Comparison of ENCODE assay signal across 8 cellular contexts in the genomic region with DNA sequence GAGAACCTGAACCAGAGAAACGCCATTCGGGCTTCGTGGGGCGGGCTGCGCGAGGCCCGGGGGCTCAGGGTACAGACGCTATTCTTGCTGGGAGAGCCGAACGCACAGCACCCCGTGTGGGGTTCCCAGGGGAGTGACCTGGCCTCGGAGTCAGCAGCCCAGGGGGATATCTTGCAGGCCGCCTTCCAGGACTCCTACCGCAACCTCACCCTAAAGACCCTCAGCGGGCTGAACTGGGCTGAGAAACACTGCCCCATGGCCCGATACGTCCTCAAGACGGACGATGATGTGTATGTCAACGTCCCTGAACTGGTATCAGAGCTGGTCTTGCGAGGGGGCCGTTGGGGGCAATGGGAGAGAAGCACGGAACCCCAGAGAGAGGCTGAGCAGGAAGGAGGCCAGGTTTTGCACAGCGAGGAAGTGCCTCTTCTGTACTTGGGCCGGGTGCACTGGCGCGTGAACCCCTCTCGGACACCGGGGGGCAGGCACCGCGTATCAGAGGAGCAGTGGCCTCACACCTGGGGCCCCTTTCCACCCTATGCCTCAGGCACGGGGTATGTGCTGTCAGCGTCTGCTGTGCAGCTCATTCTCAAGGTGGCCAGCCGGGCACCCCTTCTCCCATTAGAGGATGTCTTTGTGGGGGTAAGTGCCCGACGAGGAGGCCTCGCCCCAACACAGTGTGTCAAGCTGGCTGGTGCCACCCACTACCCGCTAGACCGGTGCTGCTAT. TPM values are rescaled to one million over a fixed set of nuclear protein-coding genes. Genes with fewer than 3 reads are reported as not detected.
DNase-seq lines count a peak whose midpoint lies in the region; ATAC-seq and TF ChIP-seq lines count a peak whose summit lies in the region.

No MANE protein-coding gene starts in this region.

- H3K4me3 ChIP-seq in mesenchymal stem cell (ENCODE audit: insufficient read depth in 1 of 2, low read depth in 1 of 2, low read length in 2 of 2) = peak overlapping the region; percentile 64 to 79

- H3K36me3 Mint-ChIP-seq in activated CD8-positive, alpha-beta memory T cell treated with anti-CD3 and anti-CD28 coated beads, Interleukin-2, amount 10 ng/mL, durations not matched to agents 7 days and 5 days = peaks cover 47% of the 10 kb centered on the region
- H3K36me3 Mint-ChIP-seq in chondrocyte (ENCODE audit: low read depth) (peaks cover 20% of the 10 kb centered on the region), type B pancreatic cell (peaks cover 24% of the 10 kb centered on the region)

- H3K4me3 Mint-ChIP-seq in activated CD8-positive, alpha-beta memory T cell treated with anti-CD3 and anti-CD28 coated beads, Interleukin-2, amount 10 ng/mL, durations not matched to agents 7 days and 5 days = peak overlapping the region; percentile 88
- peak overlapping the region; percentile 78 for H3K4me3 Mint-ChIP-seq in chondrocyte (ENCODE audit: unreplicated experiment)
- peak overlapping the region; percentile 91 for H3K4me3 Mint-ChIP-seq in type B pancreatic cell

- peak overlapping the region; percentile 29 to 49 for H3K4ac ChIP-seq in mesenchymal stem cell (ENCODE audit: low read depth in 1 of 2, low read length in 2 of 2)

- DNase-seq in activated CD8-positive, alpha-beta memory T cell treated with anti-CD3 and anti-CD28 coated beads, Interleukin-2, amount 10 ng/mL, durations not matched to agents 7 days and 5 days = peak; percentile 73
- no peak for DNase-seq in activated CD8-positive, alpha-beta memory T cell treated with anti-CD3 and anti-CD28 coated beads, Interleukin-2, amount 50 U/mL, for 48 hours
- DNase-seq in RPMI8226 = peak; percentile 35
- peak; percentile 91 for DNase-seq in chondrocyte (ENCODE audit: low spot score)
- no peak for DNase-seq in mesenchymal stem cell
- no peak for DNase-seq in type B pancreatic cell (ENCODE audit: extremely low spot score, unreplicated experiment)
- DNase-seq in NCI-H345 (lab: John Stamatoyannopoulos, UW) = no peak
- no peak for DNase-seq in dedifferentiated amniotic fluid mesenchymal stem cell (ENCODE audit: extremely low spot score)

- H2AK5ac ChIP-seq in mesenchymal stem cell (ENCODE audit: low read length, severe bottlenecking) = no peak overlapping the region

- CTCF ChIA-PET in activated CD8-positive, alpha-beta memory T cell treated with anti-CD3 and anti-CD28 coated beads, Interleukin-2, amount 10 ng/mL, durations not matched to agents 7 days and 5 days (lab: Charles Lee) = interaction anchor here (0.6 to 6.4 kb wide), 19 partner anchors 12 to 153 kb away, joined by 3 to 58 read pairs (median 4); a partner anchor contains a TSS

- H3K36me3 ChIP-seq in mesenchymal stem cell (ENCODE audit: control insufficient read depth in 1 of 2, insufficient read depth in 2 of 2, low read depth in 1 of 2, low read length in 2 of 2) = peaks cover 73 to 89% of the 10 kb centered on the region in 2 experiments

- H3K27me3 Mint-ChIP-seq in activated CD8-positive, alpha-beta memory T cell treated with anti-CD3 and anti-CD28 coated beads, Interleukin-2, amount 10 ng/mL, durations not matched to agents 7 days and 5 days = no peaks in the 10 kb centered on the region
- H3K27me3 Mint-ChIP-seq in chondrocyte (ENCODE audit: low read depth) = no peaks in the 10 kb centered on the region
- H3K27me3 Mint-ChIP-seq in type B pancreatic cell = no peaks in the 10 kb centered on the region

- peaks cover 40% of the 10 kb centered on the region for H3K4me1 ChIP-seq in mesenchymal stem cell (ENCODE audit: control insufficient read depth, insufficient read depth, low read depth, low read length)

- H2BK5ac ChIP-seq in mesenchymal stem cell (ENCODE audit: low read depth, low read length, poor library complexity, severe bottlenecking) = no peak overlapping the region

- peak overlapping the region; percentile 55 for H3K27ac ChIP-seq in mesenchymal stem cell (ENCODE audit: low read length, poor library complexity, severe bottlenecking)

- no peak overlapping the region for H3K14ac ChIP-seq in mesenchymal stem cell (ENCODE audit: low read length in 2 of 2)

- 56% methylated on average over 39 of the region's 39 CpGs for WGBS in mesenchymal stem cell

- peak overlapping the region; percentile 62 for H3K4me2 ChIP-seq in mesenchymal stem cell (ENCODE audit: low read length, poor library complexity, severe bottlenecking)

- TF ChIP-seq CTCF in chondrocyte (IDR thresholded peaks at IDR 0.05) (no peak), type B pancreatic cell (conservative IDR thresholded peaks at IDR 0.05) (no peak)

- H3K27me3 ChIP-seq in mesenchymal stem cell (ENCODE audit: control insufficient read depth in 1 of 2, insufficient read depth in 1 of 2, low read length in 2 of 2) = no peaks in the 10 kb centered on the region

- H3K79me1 ChIP-seq in mesenchymal stem cell (replicated peaks; ENCODE audit: low read length, poor library complexity, severe bottlenecking) = peaks cover 14% of the 10 kb centered on the region

- H3K18ac ChIP-seq in mesenchymal stem cell (ENCODE audit: low read depth in 1 of 2, low read length in 2 of 2) = peak overlapping the region; percentile 80 to 94

- peak; percentile 11 for ATAC-seq in activated CD8-positive, alpha-beta memory T cell treated with anti-CD3 and anti-CD28 coated beads, Interleukin-2, amount 10 ng/mL, durations not matched to agents 7 days and 5 days

- H3K9ac ChIP-seq in mesenchymal stem cell (ENCODE audit: low read length) = peak overlapping the region; percentile 99

- H3K9me3 Mint-ChIP-seq in activated CD8-positive, alpha-beta memory T cell treated with anti-CD3 and anti-CD28 coated beads, Interleukin-2, amount 10 ng/mL, durations not matched to agents 7 days and 5 days (ENCODE audit: low read depth) = no peaks in the 10 kb centered on the region
- no peaks in the 10 kb centered on the region for H3K9me3 Mint-ChIP-seq in chondrocyte (ENCODE audit: low read depth)
- no peaks in the 10 kb centered on the region for H3K9me3 Mint-ChIP-seq in type B pancreatic cell

- peak overlapping the region; percentile 97 for H3K27ac Mint-ChIP-seq in activated CD8-positive, alpha-beta memory T cell treated with anti-CD3 and anti-CD28 coated beads, Interleukin-2, amount 10 ng/mL, durations not matched to agents 7 days and 5 days
- H3K27ac Mint-ChIP-seq in chondrocyte (ENCODE audit: unreplicated experiment) = peak overlapping the region; percentile 83
- H3K27ac Mint-ChIP-seq in type B pancreatic cell = peak overlapping the region; percentile 92

- H2BK120ac ChIP-seq in mesenchymal stem cell (ENCODE audit: low read depth, low read length) = no peak overlapping the region

- peak overlapping the region in 1 of 2 experiments; percentile 1 for H3K23ac ChIP-seq in mesenchymal stem cell (ENCODE audit: low read length in 2 of 2)

- H3K4me1 Mint-ChIP-seq in activated CD8-positive, alpha-beta memory T cell treated with anti-CD3 and anti-CD28 coated beads, Interleukin-2, amount 10 ng/mL, durations not matched to agents 7 days and 5 days = peaks cover 56% of the 10 kb centered on the region
- peaks cover 47% of the 10 kb centered on the region for H3K4me1 Mint-ChIP-seq in chondrocyte (ENCODE audit: low read depth)
- peaks cover 26% of the 10 kb centered on the region for H3K4me1 Mint-ChIP-seq in type B pancreatic cell (ENCODE audit: unreplicated experiment)

- H2BK12ac ChIP-seq in mesenchymal stem cell (ENCODE audit: low read length in 2 of 2) = peak overlapping the region in 1 of 2 experiments; percentile 5

- H2BK15ac ChIP-seq in mesenchymal stem cell (ENCODE audit: low read depth, poor library complexity, severe bottlenecking) = peak overlapping the region; percentile 71

- H4K91ac ChIP-seq in mesenchymal stem cell (ENCODE audit: low read length) = peak overlapping the region; percentile 95

- H2AFZ ChIP-seq in mesenchymal stem cell (ENCODE audit: low read depth, low read length) = no peak overlapping the region

- H4K8ac ChIP-seq in mesenchymal stem cell (ENCODE audit: low read length) = peak overlapping the region; percentile 71

- H3K9me3 ChIP-seq in mesenchymal stem cell (ENCODE audit: control insufficient read depth, low read length) = no peaks in the 10 kb centered on the region

RNA-seq across cellular contexts. Expression of a gene that starts 0.9 kb away (rescaled TPM):
- 10 to 100 TPM; 14.0 to 20.5 TPM for total RNA-seq in activated CD8-positive, alpha-beta memory T cell treated with anti-CD3 and anti-CD28 coated beads, Interleukin-2, amount 10 ng/mL, durations not matched to agents 7 days and 5 days
- total RNA-seq in chondrocyte = 6.5 to 9.2 TPM (median 7.3 TPM) in 3 replicates
- 2.8 TPM for polyA plus RNA-seq in mesenchymal stem cell (2013, experiment 1 of 2)
- polyA plus RNA-seq in mesenchymal stem cell (2013, experiment 2 of 2) = 3.1 TPM
- total RNA-seq in type B pancreatic cell (ENCODE audit: low replicate concordance) = 10.1 and 22.2 TPM in 2 replicates

RNA-seq across cellular contexts. Expression of a gene that starts 6.0 kb away (rescaled TPM):
- total RNA-seq in activated CD8-positive, alpha-beta memory T cell treated with anti-CD3 and anti-CD28 coated beads, Interleukin-2, amount 10 ng/mL, durations not matched to agents 7 days and 5 days = 1,000 to 10,000 TPM; 2,808 to 3,161 TPM
- total RNA-seq in chondrocyte (1,578 to 1,963 TPM (median 1,582 TPM) in 3 replicates), type B pancreatic cell (ENCODE audit: low replicate concordance) (3,043 and 3,480 TPM in 2 replicates)
- 6,369 TPM for polyA plus RNA-seq in mesenchymal stem cell (2013, experiment 1 of 2)
- polyA plus RNA-seq in mesenchymal stem cell (2013, experiment 2 of 2) = 6,579 TPM

RNA-seq across cellular contexts. Expression of a gene that starts 6.2 kb away (rescaled TPM):
- total RNA-seq in activated CD8-positive, alpha-beta memory T cell treated with anti-CD3 and anti-CD28 coated beads, Interleukin-2, amount 10 ng/mL, durations not matched to agents 7 days and 5 days = 10 to 100 TPM; 60.6 to 63.3 TPM
- 35.8 to 49.9 TPM (median 36.0 TPM) in 3 replicates for total RNA-seq in chondrocyte
- 30.7 TPM for polyA plus RNA-seq in mesenchymal stem cell (2013, experiment 1 of 2)
- polyA plus RNA-seq in mesenchymal stem cell (2013, experiment 2 of 2) = 29.4 TPM
- 54.7 and 62.4 TPM in 2 replicates for total RNA-seq in type B pancreatic cell (ENCODE audit: low replicate concordance)

RNA-seq across cellular contexts. Expression of a gene that starts 11.2 kb away (rescaled TPM):
- total RNA-seq in activated CD8-positive, alpha-beta memory T cell treated with anti-CD3 and anti-CD28 coated beads, Interleukin-2, amount 10 ng/mL, durations not matched to agents 7 days and 5 days = 10 to 100 TPM; 61.5 to 78.4 TPM
- 42.4 to 79.7 TPM (median 48.1 TPM) in 3 replicates for total RNA-seq in chondrocyte
- polyA plus RNA-seq in mesenchymal stem cell (2013, experiment 1 of 2) = 66.3 TPM
- 59.2 TPM for polyA plus RNA-seq in mesenchymal stem cell (2013, experiment 2 of 2)
- total RNA-seq in type B pancreatic cell (ENCODE audit: low replicate concordance) = 53.1 and 67.4 TPM in 2 replicates

RNA-seq across cellular contexts. Expression of a gene that starts 11.6 kb away (rescaled TPM):
- total RNA-seq in activated CD8-positive, alpha-beta memory T cell treated with anti-CD3 and anti-CD28 coated beads, Interleukin-2, amount 10 ng/mL, durations not matched to agents 7 days and 5 days = 10 to 100 TPM; 67.8 to 90.3 TPM
- total RNA-seq in chondrocyte (25.3 to 35.5 TPM (median 27.8 TPM) in 3 replicates), type B pancreatic cell (ENCODE audit: low replicate concordance) (52.9 and 54.5 TPM in 2 replicates)
- polyA plus RNA-seq in mesenchymal stem cell (2013, experiment 1 of 2) = 52.4 TPM
- polyA plus RNA-seq in mesenchymal stem cell (2013, experiment 2 of 2) = 52.8 TPM

Comparison
In these comparisons a context has a peak if more than half of its experiments do, and no peak if none do; other contexts are left out.
1. DNase-seq: peak in activated CD8-positive, alpha-beta memory T cell treated with anti-CD3 and anti-CD28 coated beads, Interleukin-2, amount 10 ng/mL, durations not matched to agents 7 days and 5 days (single experiment), RPMI8226 (single experiment) and chondrocyte (single experiment); none in activated CD8-positive, alpha-beta memory T cell treated with anti-CD3 and anti-CD28 coated beads, Interleukin-2, amount 50 U/mL, for 48 hours (single experiment), mesenchymal stem cell (single experiment), type B pancreatic cell (single experiment), NCI-H345 (single experiment) and dedifferentiated amniotic fluid mesenchymal stem cell (single experiment).
2. Peak in every context shown above with its lines, with median percentiles within 50 percentile points of each other: H3K27ac Mint-ChIP-seq and H3K4me3 Mint-ChIP-seq.